In the genomic region with DNA sequence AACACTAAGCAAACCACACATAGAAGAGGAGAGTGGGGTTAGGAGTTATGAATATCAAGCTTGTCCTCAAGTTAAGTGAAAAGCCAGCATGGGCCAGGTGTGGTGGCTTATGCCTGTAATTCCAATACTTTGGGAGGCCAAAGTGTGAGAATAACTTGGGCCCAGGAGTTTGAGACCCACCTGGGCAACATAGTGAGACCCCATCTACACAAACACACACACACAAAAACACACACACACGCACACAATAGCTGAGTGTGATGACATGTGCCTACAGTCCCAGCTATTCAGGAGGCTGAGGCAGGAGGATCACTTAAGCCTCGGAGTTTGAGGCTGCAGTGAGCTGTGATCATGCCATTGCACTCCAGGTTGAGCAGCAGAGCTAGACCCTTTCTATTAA, we compare ENCODE assay signal across 3 cellular contexts.
DNase-seq lines count a peak whose midpoint lies in the region; ATAC-seq and TF ChIP-seq lines count a peak whose summit lies in the region.
"Not testable (repeated sequence)": the region's sequence is repeated elsewhere in the genome, so short reads cannot be mapped to it uniquely, and the experiment has no call there.

No MANE protein-coding gene starts in this region.

- not testable (repeated sequence) for H3K36me3 Mint-ChIP-seq in WTC11

- not testable (repeated sequence) for H3K27me3 ChIP-seq in WERI-Rb-1 (ENCODE audit: insufficient read depth, low read depth, severe bottlenecking)

- not testable (repeated sequence) for TF ChIP-seq CTCF in HEK293 (tag by site-specific recombination; IDR thresholded peaks at IDR 0.05); WERI-Rb-1 (IDR thresholded peaks at IDR 0.05; ENCODE audit: low read depth, low read length); WTC11 (IDR thresholded peaks at IDR 0.05)

- POLR2A ChIA-PET in HEK293 (lab: Yijun Ruan, JAX); WTC11 (lab: Charles Lee): not testable (repeated sequence)

- not testable (repeated sequence) for H3K4me3 ChIP-seq in HEK293 (ENCODE audit: low read depth, low read length); WERI-Rb-1 (ENCODE audit: low read depth, low read length)

- H3K36me3 ChIP-seq in HEK293 (ENCODE audit: control insufficient read depth in 2 of 2, insufficient read depth in 1 of 2, low read length in 2 of 2); WERI-Rb-1: not testable (repeated sequence)

- H3K4me1 Mint-ChIP-seq in WTC11: not testable (repeated sequence)

- ATAC-seq in WTC11: not testable (repeated sequence)

- not testable (repeated sequence) for H3K4me3 Mint-ChIP-seq in WTC11

- H3K27me3 Mint-ChIP-seq in WTC11 (ENCODE audit: low read depth): not testable (repeated sequence)

- not testable (repeated sequence) for H3K9me3 ChIP-seq in HEK293 (ENCODE audit: control insufficient read depth, insufficient read depth, low read depth, low read length); WERI-Rb-1 (ENCODE audit: severe bottlenecking)

- peak; percentile 2 for DNase-seq in WERI-Rb-1
- not testable (repeated sequence) for DNase-seq in WTC11 (ENCODE audit: low spot score)

- not testable (repeated sequence) for H3K27ac ChIP-seq in HEK293 (ENCODE audit: extremely low read depth, low read depth, low read length); WERI-Rb-1

- H3K4me1 ChIP-seq in HEK293 (ENCODE audit: control insufficient read depth, insufficient read depth, low read length): not testable (repeated sequence)

- peaks cover 11% of the 10 kb centered on the region for H3K9me3 Mint-ChIP-seq in WTC11

- H3K27ac Mint-ChIP-seq in WTC11: not testable (repeated sequence)

- CTCF ChIA-PET in HEK293 (lab: Yijun Ruan, JAX); WTC11 (lab: Charles Lee): not testable (repeated sequence)

TF ChIP-seq in HEK293, 187 proteins besides CTCF, POLR2A, EP300 and RAD21:
- TF ChIP-seq ZNF121 (tag by site-specific recombination; IDR thresholded peaks at IDR 0.05): peak; percentile 71
TF ChIP-seq in HEK293: peak in this region for 1; not testable (repeated sequence) for 186.

TF ChIP-seq in WTC11, 78 proteins besides CTCF, POLR2A, EP300 and RAD21:
- peak; percentile 52; the same call in 1 of the 2 replicates for TF ChIP-seq ZNF121 (CRISPR knock-in tag; IDR thresholded peaks at IDR 0.05)
